In genomic region chr2:71974846-71975245, GRCh38 we compare ENCODE assay signal across 14 cellular contexts.
"Had no signal": no experiment of that assay in that cellular context is flagged by ENCODE, and none has a peak within 500 bp of the region (broad histone marks: within the 10 kb centered on the region; RNA-seq: fewer than 3 reads in every experiment).

No MANE protein-coding gene starts in this region.

- ATAC-seq: gastroesophageal sphincter; natural killer cell; stimulated activated naive B cell treated with anti-CD40 and anti-IgM and Interleukin-4, amounts not matched to agents 10 μg/mL and 1 μg/mL and 100 μg/mL, for 72 hours had no signal

- DNase-seq: activated CD4-positive, CD25-positive, alpha-beta regulatory T cell treated with anti-CD3 and anti-CD28 coated beads, Interleukin-2, amount 50 U/mL, for 72 hours; activated naive CD4-positive, alpha-beta T cell; islet precursor cell; mesendoderm; natural killer cell; posterior cingulate gyrus; retina; stimulated activated CD4-positive, alpha-beta T cell treated with anti-CD3 and anti-CD28 coated beads, Interleukin-2, amount 100 ng/mL, for 48 hours; stimulated activated naive B cell treated with anti-CD40 and anti-IgM and Interleukin-4, amounts not matched to agents 10 μg/mL and 1 μg/mL and 100 μg/mL, for 72 hours had no signal

- H3K4me1 ChIP-seq: ascending aorta, gastroesophageal sphincter, tibial nerve, vagina had no signal

- H3K27me3 ChIP-seq: ascending aorta, vagina had no signal

- H3K9me3 ChIP-seq: neutrophil, vagina had no signal

- H3K27ac ChIP-seq: ascending aorta, gastroesophageal sphincter, neutrophil, tibial nerve, vagina had no signal

- H3K4me3 ChIP-seq: ascending aorta, gastroesophageal sphincter, tibial nerve, vagina had no signal

- H3K36me3 ChIP-seq: ascending aorta, gastroesophageal sphincter, neutrophil, tibial nerve, vagina had no signal
